In the genomic region with DNA sequence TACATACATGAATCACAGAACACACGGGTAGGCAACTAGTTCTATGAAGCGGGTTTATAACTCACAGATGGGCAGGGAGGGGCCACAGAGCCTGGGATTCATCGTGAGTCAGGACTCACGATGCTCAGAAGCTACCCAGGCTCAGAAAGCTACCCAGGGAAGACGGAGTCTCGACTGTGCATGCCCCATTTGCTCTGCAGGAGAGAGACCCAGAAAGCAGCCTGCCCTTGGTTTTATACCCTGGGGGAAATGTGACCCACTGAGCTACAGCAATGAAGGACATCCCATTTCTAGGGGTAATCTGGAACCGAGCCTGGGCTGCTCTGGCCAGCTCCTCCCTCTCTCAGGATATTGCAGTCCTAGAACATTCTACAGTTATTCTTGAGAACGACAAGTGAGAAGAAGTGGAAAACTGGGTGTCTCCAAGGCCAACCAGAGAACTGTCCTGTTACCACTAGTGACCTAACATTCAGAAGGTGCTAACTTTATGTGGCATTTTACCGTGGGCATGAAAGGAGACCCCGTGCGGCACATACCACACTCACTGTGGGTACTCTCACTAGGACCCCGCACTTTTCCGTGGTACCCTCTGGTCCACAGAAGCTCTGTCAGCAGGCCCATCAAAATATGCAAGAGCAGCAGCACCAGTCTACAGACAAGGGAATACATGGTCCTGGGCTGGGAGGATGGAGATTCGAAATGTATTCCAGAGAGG, we compare ENCODE assay signal across 30 cellular contexts.
"Had no signal": no experiment of that assay in that cellular context is flagged by ENCODE, and none has a peak within 500 bp of the region (broad histone marks: within the 10 kb centered on the region; RNA-seq: fewer than 3 reads in every experiment).

No MANE protein-coding gene starts in this region.

- H3K79me2 ChIP-seq: hepatocyte, parathyroid adenoma had no signal

- H3K9ac ChIP-seq: parathyroid adenoma had no signal

- FAIRE-seq: colon, endometrium, frontal cortex, keratinocyte had no signal

- H2AFZ ChIP-seq: hepatocyte, parathyroid adenoma had no signal

- H3K27me3 ChIP-seq: breast epithelium, hepatocyte, right atrium auricular region, tibial nerve had no signal

- H3K27ac ChIP-seq: breast epithelium, epithelial cell of prostate, esophagus squamous epithelium, hepatocyte, parathyroid adenoma, right atrium auricular region, suprapubic skin, tibial nerve had no signal

- ATAC-seq: activated naive CD8-positive, alpha-beta T cell treated with anti-CD3 and anti-CD28 coated beads, Interleukin-2, amount 50 U/mL, for 24 hours; left ventricle myocardium superior; WTC11 had no signal

- H3K36me3 ChIP-seq: breast epithelium, esophagus squamous epithelium, right atrium auricular region, suprapubic skin, tibial nerve had no signal

- H3K4me2 ChIP-seq: hepatocyte had no signal

- DNase-seq: activated CD4-positive, alpha-beta memory T cell treated with anti-CD3 and anti-CD28 coated beads, Interleukin-2, amount 10 ng/mL, durations not matched to agents 7 days and 5 days; activated CD4-positive, alpha-beta T cell treated with anti-CD3 and anti-CD28 coated beads for 1 hour; activated CD4-positive, alpha-beta T cell treated with anti-CD3 and anti-CD28 coated beads, Interleukin-2, amount 10 ng/mL, durations not matched to agents 7 days and 5 days; activated CD8-positive, alpha-beta memory T cell treated with anti-CD3 and anti-CD28 coated beads, Interleukin-2, amount 50 U/mL, for 48 hours; activated naive CD8-positive, alpha-beta T cell treated with anti-CD3 and anti-CD28 coated beads, Interleukin-2, amount 50 U/mL, for 24 hours; activated T-cell treated with anti-CD3 and anti-CD28 coated beads, Interleukin-2, amount 50 U/mL, for 24 hours; amygdala; dermis blood vessel endothelial cell; effector CD4-positive, alpha-beta T cell; esophagus squamous epithelium; glutamatergic neuron; left cardiac atrium; left ventricle myocardium superior; mammary epithelial cell; naive B cell; nucleus accumbens; stimulated activated naive CD4-positive, alpha-beta T cell; T-helper 2 cell had no signal

- H3K4me1 ChIP-seq: breast epithelium, parathyroid adenoma, right atrium auricular region, suprapubic skin had no signal

- H3K4me3 ChIP-seq: breast epithelium, esophagus squamous epithelium, hepatocyte, right atrium auricular region, suprapubic skin, tibial nerve had no signal

- H3K9me3 ChIP-seq: breast epithelium, esophagus squamous epithelium, right atrium auricular region, suprapubic skin, tibial nerve had no signal
